ENCODE assay signal across 9 cellular contexts in genomic region chr16:1308036-1308976, GRCh38. TPM values are rescaled to one million over a fixed set of nuclear protein-coding genes. Genes with fewer than 3 reads are reported as not detected.
DNase-seq lines count a peak whose midpoint lies in the region; ATAC-seq, FAIRE-seq and TF ChIP-seq lines count a peak whose summit lies in the region.
"Had no signal": no experiment of that assay in that cellular context is flagged by ENCODE, and none has a peak within 500 bp of the region (broad histone marks: within the 10 kb centered on the region; RNA-seq: fewer than 3 reads in every experiment).

No MANE protein-coding gene starts in this region.

- H3K9me2 ChIP-seq in neural cell (ENCODE audit: insufficient read depth, low read length), result no peaks in the 10 kb centered on the region

- POLR2A ChIA-PET in HEK293T (lab: Yijun Ruan, JAX), result interaction anchor here (1.0 to 1.2 kb wide), 5 partner anchors 18 to 112 kb away, joined by 3 to 8 read pairs (median 3); partner anchors contain the start of gene UQCC4

- H3K36me3 ChIP-seq in OCI-LY3 (replicated peaks; ENCODE audit: low read depth, low read length) (peaks cover 20% of the 10 kb centered on the region), neural cell (ENCODE audit: insufficient read depth, low read length) (no peaks in the 10 kb centered on the region)

- no peak overlapping the region for H2AFZ ChIP-seq in OCI-LY3 (ENCODE audit: low read depth, low read length)
- H2AFZ ChIP-seq in neural cell (ENCODE audit: low read depth, low read length), result peak overlapping the region; percentile 33

- no peak for TF ChIP-seq EP300 in neural cell (conservative IDR thresholded peaks at IDR 0.05; ENCODE audit: poor library complexity, severe bottlenecking)

- H3K9ac ChIP-seq in OCI-LY3 (ENCODE audit: low read length) (peak overlapping the region; percentile 67), neural cell (ENCODE audit: low read length) (peak overlapping the region; percentile 94)

- intact Hi-C loops in dorsolateral prefrontal cortex (cut with DNase I), result loop anchor here (5.0 to 10.0 kb wide), 3 partner anchors 34 to 624 kb away; partner anchors contain the start of genes JMJD8 (in 1 of the 2) and STUB1 (in 1 of the 2)

- no peaks in the 10 kb centered on the region for H3F3A ChIP-seq in neural cell (ENCODE audit: insufficient read depth, low read length, poor library complexity, severe bottlenecking)

- peaks cover 28% of the 10 kb centered on the region for H3K4me1 ChIP-seq in OCI-LY3 (ENCODE audit: low read length)

- DNase-seq in GM12892 (ENCODE audit: insufficient read length), result peak; percentile 65
- no peak for DNase-seq in HEK293T (ENCODE audit: extremely low spot score)
- no peak for DNase-seq in dorsolateral prefrontal cortex
- no peak for DNase-seq in activated CD4-positive, CD25-positive, alpha-beta regulatory T cell treated with anti-CD3 and anti-CD28 coated beads, Interleukin-2, amount 50 U/mL, for 72 hours

- peak overlapping the region; percentile 71 for H3K4me2 ChIP-seq in OCI-LY3 (ENCODE audit: low read length)
- peak overlapping the region; percentile 48 for H3K4me2 ChIP-seq in neural cell (ENCODE audit: low read length)

- H4K20me1 ChIP-seq in OCI-LY3 (ENCODE audit: insufficient read depth, low read length) (peaks cover 33% of the 10 kb centered on the region), neural cell (ENCODE audit: insufficient read depth) (peaks cover 33% of the 10 kb centered on the region)

- no peaks in the 10 kb centered on the region for H3K27me3 ChIP-seq in OCI-LY3 (ENCODE audit: low read depth, low read length)
- no peaks in the 10 kb centered on the region for H3K27me3 ChIP-seq in dorsolateral prefrontal cortex
- H3K27me3 ChIP-seq in neural cell (ENCODE audit: insufficient read depth, low read depth, low read length), result no peaks in the 10 kb centered on the region

- ATAC-seq in HG02571 (IDR thresholded peaks at IDR 0.05; ENCODE audit: unreplicated experiment) (no peak), GM21619 (IDR thresholded peaks at IDR 0.05; ENCODE audit: unreplicated experiment) (no peak)

- H3K79me2 ChIP-seq in OCI-LY3 (ENCODE audit: low read length), result peaks cover 41% of the 10 kb centered on the region
- H3K79me2 ChIP-seq in neural cell (replicated peaks; ENCODE audit: insufficient read depth, low read length), result peaks cover 34% of the 10 kb centered on the region

- no peaks in the 10 kb centered on the region for H3K9me3 ChIP-seq in OCI-LY3 (ENCODE audit: insufficient read depth, low read length)
- H3K9me3 ChIP-seq in neural cell (ENCODE audit: low read length), result no peaks in the 10 kb centered on the region

- CTCF ChIA-PET in HEK293T (lab: Yijun Ruan, JAX), result no interaction called here

- TF ChIP-seq CTCF in OCI-LY3 (IDR thresholded peaks at IDR 0.05; ENCODE audit: low read depth, low read length) (no peak), dorsolateral prefrontal cortex (IDR thresholded peaks at IDR 0.05 in 54 of 56, conservative IDR thresholded peaks at IDR 0.05 in 2 of 56; ENCODE audit: low read depth in 1 of 56, partially characterized antibody in 56 of 56) (no peak), neural cell (IDR thresholded peaks at IDR 0.05; ENCODE audit: poor library complexity, severe bottlenecking) (no peak)

- H3K4me3 ChIP-seq in OCI-LY3 (ENCODE audit: low read length), result peak overlapping the region; percentile 88
- H3K4me3 ChIP-seq in dorsolateral prefrontal cortex, result peak overlapping the region; percentile 55 to 91 (median 79)
- peak overlapping the region; percentile 76 for H3K4me3 ChIP-seq in neural cell (ENCODE audit: low read length)

- no peak for TF ChIP-seq RAD21 in neural cell (conservative IDR thresholded peaks at IDR 0.05)

- peak overlapping the region; percentile 65 for H3K27ac ChIP-seq in OCI-LY3 (ENCODE audit: low read length)
- peak overlapping the region in 57 of 59 donors; percentile 33 to 100 (median 99) for H3K27ac ChIP-seq in dorsolateral prefrontal cortex
- H3K27ac ChIP-seq in neural cell (ENCODE audit: low read length), result peak overlapping the region; percentile 57

- peak; percentile 38; the same call in 1 of the 2 replicates for TF ChIP-seq POLR2A in GM12892 (IDR thresholded peaks at IDR 0.05; ENCODE audit: low read depth, low read length)

- FAIRE-seq in GM12892 (lab: Jason Lieb, UNC), result no peak

TF ChIP-seq in HEK293T, 16 proteins besides CTCF, POLR2A, EP300 and RAD21:
- peak; percentile 62; the same call in 1 of the 2 replicates for TF ChIP-seq PKNOX1 (IDR thresholded peaks at IDR 0.05)
- no peak for TF ChIP-seq FOXK2 (IDR thresholded peaks at IDR 0.05)

TF ChIP-seq in neural cell, 6 proteins besides CTCF, POLR2A, EP300 and RAD21:
- TF ChIP-seq TAF1 (IDR thresholded peaks at IDR 0.05; ENCODE audit: low read depth), result peak; percentile 26
- no peak for TF ChIP-seq EZH2 (IDR thresholded peaks at IDR 0.05; ENCODE audit: borderline replicate concordance, insufficient read depth, low read length, poor library complexity, severe bottlenecking)
- peak; percentile 18 for TF ChIP-seq REST (IDR thresholded peaks at IDR 0.05; ENCODE audit: borderline replicate concordance)
- TF ChIP-seq SMC3 (conservative IDR thresholded peaks at IDR 0.05; ENCODE audit: poor library complexity), result no peak
- no peak for TF ChIP-seq MXI1 (conservative IDR thresholded peaks at IDR 0.05; ENCODE audit: poor library complexity, severe bottlenecking)
- peak; percentile 52 for TF ChIP-seq POLR2AphosphoS5 (IDR thresholded peaks at IDR 0.05)
TF ChIP-seq in neural cell: peak in this region for 3.

RNA-seq across cellular contexts. Expression of gene UBE2I, which starts 1.1 kb away (rescaled TPM):
- polyA plus RNA-seq in GM12892 (2012; ENCODE audit: missing spikeins), result 148 TPM
- total RNA-seq in dorsolateral prefrontal cortex, result 100 to 1,000 TPM in 1 of 120 experiments, 10 to 100 TPM in 119; 66.6 to 108 (median 83.6) TPM
- polyA plus RNA-seq in neural cell, result 111 and 126 TPM in 2 replicates
- polyA minus RNA-seq in neural cell, result 88.9 and 97.6 TPM in 2 replicates

RNA-seq across cellular contexts. Expression of gene BAIAP3, which starts 25.1 kb away (rescaled TPM):
- polyA plus RNA-seq in GM12892 (2012; ENCODE audit: missing spikeins), result 0.36 TPM
- 100 to 1,000 TPM in 100 of 120 experiments, 10 to 100 TPM in 20; 24.1 to 289 (median 137) TPM for total RNA-seq in dorsolateral prefrontal cortex
- 65.2 and 93.7 TPM in 2 replicates for polyA plus RNA-seq in neural cell
- 33.0 and 36.8 TPM in 2 replicates for polyA minus RNA-seq in neural cell

RNA-seq across cellular contexts. Expression of gene TSR3, which starts 43.4 kb away (rescaled TPM):
- polyA plus RNA-seq in GM12892 (2012; ENCODE audit: missing spikeins), result 17.8 TPM
- 10 to 100 TPM; 30.3 to 68.2 (median 46.8) TPM for total RNA-seq in dorsolateral prefrontal cortex
- polyA plus RNA-seq in neural cell, result 102 and 106 TPM in 2 replicates
- polyA minus RNA-seq in neural cell, result 45.6 and 52.8 TPM in 2 replicates

RNA-seq across cellular contexts. Expression of gene GNPTG, which starts 43.4 kb away (rescaled TPM):
- 15.3 TPM for polyA plus RNA-seq in GM12892 (2012; ENCODE audit: missing spikeins)
- 100 to 1,000 TPM in 112 of 120 experiments, 10 to 100 TPM in 8; 85.9 to 151 (median 118) TPM for total RNA-seq in dorsolateral prefrontal cortex
- polyA plus RNA-seq in neural cell, result 74.2 and 90.5 TPM in 2 replicates
- 17.7 and 19.2 TPM in 2 replicates for polyA minus RNA-seq in neural cell

RNA-seq across cellular contexts. Expression of gene TPSD1, which starts 52.4 kb away (rescaled TPM):
- polyA plus RNA-seq in GM12892 (2012; ENCODE audit: missing spikeins), result not detected
- 1 to 10 TPM in 42 of 120 experiments, under 1 TPM in 40, not detected in 38; 0.29 to 4.8 (median 1.0) TPM for total RNA-seq in dorsolateral prefrontal cortex
- polyA plus RNA-seq in neural cell, result not detected in 2 replicates
- not detected in 2 replicates for polyA minus RNA-seq in neural cell
- total RNA-seq: glomerular endothelial cell had no signal
